Comparison of ENCODE assay signal across 26 cellular contexts in genomic region chr4:120215350-120215749, GRCh38.
"Had no signal": no experiment of that assay in that cellular context is flagged by ENCODE, and none has a peak within 500 bp of the region (broad histone marks: within the 10 kb centered on the region; RNA-seq: fewer than 3 reads in every experiment).

No MANE protein-coding gene starts in this region.

- H3K4me3 Mint-ChIP-seq: activated CD4-positive, alpha-beta memory T cell treated with anti-CD3 and anti-CD28 coated beads, Interleukin-2, amount 10 ng/mL, durations not matched to agents 7 days and 5 days; activated CD4-positive, alpha-beta T cell treated with anti-CD3 and anti-CD28 coated beads for 36 hours; activated CD4-positive, alpha-beta T cell treated with anti-CD3 and anti-CD28 coated beads, Interleukin-2, amount 10 ng/mL, durations not matched to agents 24 days and 14 days; activated naive CD8-positive, alpha-beta T cell; activated T-cell treated with anti-CD3 and anti-CD28 coated beads, Interleukin-2, amount 50 U/mL, for 24 hours; activated T-cell treated with anti-CD3 and anti-CD28 coated beads, Interleukin-2, amount 50 U/mL, for 72 hours had no signal

- ATAC-seq: activated CD4-positive, alpha-beta T cell treated with anti-CD3 and anti-CD28 coated beads for 36 hours; activated T-cell treated with anti-CD3 and anti-CD28 coated beads, Interleukin-2, amount 50 U/mL, for 72 hours; body of pancreas; esophagus mucosa; gastroesophageal sphincter; heart right ventricle had no signal

- H3K9me3 ChIP-seq: adrenal gland, body of pancreas had no signal

- H3K27me3 Mint-ChIP-seq: activated CD4-positive, alpha-beta memory T cell treated with anti-CD3 and anti-CD28 coated beads, Interleukin-2, amount 10 ng/mL, durations not matched to agents 7 days and 5 days; activated CD4-positive, alpha-beta T cell treated with anti-CD3 and anti-CD28 coated beads, Interleukin-2, amount 10 ng/mL, durations not matched to agents 24 days and 14 days had no signal

- H3K9me3 Mint-ChIP-seq: activated CD4-positive, alpha-beta memory T cell treated with anti-CD3 and anti-CD28 coated beads, Interleukin-2, amount 10 ng/mL, durations not matched to agents 7 days and 5 days; activated CD4-positive, alpha-beta T cell treated with anti-CD3 and anti-CD28 coated beads, Interleukin-2, amount 10 ng/mL, durations not matched to agents 24 days and 14 days had no signal

- H3K36me3 ChIP-seq: adrenal gland, gastroesophageal sphincter, heart right ventricle had no signal

- H3K4me1 Mint-ChIP-seq: activated CD4-positive, alpha-beta memory T cell treated with anti-CD3 and anti-CD28 coated beads, Interleukin-2, amount 10 ng/mL, durations not matched to agents 7 days and 5 days; activated CD4-positive, alpha-beta T cell treated with anti-CD3 and anti-CD28 coated beads for 36 hours; activated CD4-positive, alpha-beta T cell treated with anti-CD3 and anti-CD28 coated beads, Interleukin-2, amount 10 ng/mL, durations not matched to agents 24 days and 14 days had no signal

- H3K4me1 ChIP-seq: adrenal gland, body of pancreas, gastroesophageal sphincter, heart right ventricle had no signal

- H3K36me3 Mint-ChIP-seq: activated naive CD8-positive, alpha-beta T cell had no signal

- DNase-seq: activated CD4-positive, alpha-beta memory T cell treated with anti-CD3 and anti-CD28 coated beads, Interleukin-2, amount 10 ng/mL, durations not matched to agents 7 days and 5 days; activated CD4-positive, alpha-beta T cell treated with anti-CD3 and anti-CD28 coated beads for 36 hours; activated CD4-positive, alpha-beta T cell treated with anti-CD3 and anti-CD28 coated beads, Interleukin-2, amount 10 ng/mL, durations not matched to agents 24 days and 14 days; activated CD4-positive, CD25-positive, alpha-beta regulatory T cell; activated CD4-positive, CD25-positive, alpha-beta regulatory T cell treated with anti-CD3 and anti-CD28 coated beads, Interleukin-2, amount 50 U/mL, for 72 hours; activated CD8-positive, alpha-beta memory T cell treated with anti-CD3 and anti-CD28 coated beads, Interleukin-2, amount 50 U/mL, for 48 hours; activated gamma-delta T cell; activated naive CD4-positive, alpha-beta T cell; activated naive CD4-positive, alpha-beta T cell treated with anti-CD3 and anti-CD28 coated beads, Interleukin-2, amount 50 U/mL, for 16 hours; activated T-cell treated with anti-CD3 and anti-CD28 coated beads for 4 hours; activated T-cell treated with anti-CD3 and anti-CD28 coated beads, Interleukin-2, amount 50 U/mL, for 24 hours; activated T-cell treated with anti-CD3 and anti-CD28 coated beads, Interleukin-2, amount 50 U/mL, for 72 hours; adrenal gland; amygdala; aorta; body of pancreas; caudate nucleus; cortex of kidney; dermis blood vessel endothelial cell; effector CD4-positive, alpha-beta T cell; foreskin melanocyte; heart right ventricle; T-helper 2 cell had no signal

- H3K27me3 ChIP-seq: adrenal gland, body of pancreas, gastroesophageal sphincter, heart right ventricle had no signal

- H3K27ac Mint-ChIP-seq: activated CD4-positive, alpha-beta memory T cell treated with anti-CD3 and anti-CD28 coated beads, Interleukin-2, amount 10 ng/mL, durations not matched to agents 7 days and 5 days; activated CD4-positive, alpha-beta T cell treated with anti-CD3 and anti-CD28 coated beads for 36 hours; activated CD4-positive, alpha-beta T cell treated with anti-CD3 and anti-CD28 coated beads, Interleukin-2, amount 10 ng/mL, durations not matched to agents 24 days and 14 days; activated naive CD8-positive, alpha-beta T cell; activated T-cell treated with anti-CD3 and anti-CD28 coated beads, Interleukin-2, amount 50 U/mL, for 24 hours; activated T-cell treated with anti-CD3 and anti-CD28 coated beads, Interleukin-2, amount 50 U/mL, for 72 hours had no signal

- H3K27ac ChIP-seq: adrenal gland, body of pancreas, gastroesophageal sphincter, heart right ventricle had no signal

- H3K4me3 ChIP-seq: adrenal gland, body of pancreas, gastroesophageal sphincter, heart right ventricle had no signal
